In the genomic region with DNA sequence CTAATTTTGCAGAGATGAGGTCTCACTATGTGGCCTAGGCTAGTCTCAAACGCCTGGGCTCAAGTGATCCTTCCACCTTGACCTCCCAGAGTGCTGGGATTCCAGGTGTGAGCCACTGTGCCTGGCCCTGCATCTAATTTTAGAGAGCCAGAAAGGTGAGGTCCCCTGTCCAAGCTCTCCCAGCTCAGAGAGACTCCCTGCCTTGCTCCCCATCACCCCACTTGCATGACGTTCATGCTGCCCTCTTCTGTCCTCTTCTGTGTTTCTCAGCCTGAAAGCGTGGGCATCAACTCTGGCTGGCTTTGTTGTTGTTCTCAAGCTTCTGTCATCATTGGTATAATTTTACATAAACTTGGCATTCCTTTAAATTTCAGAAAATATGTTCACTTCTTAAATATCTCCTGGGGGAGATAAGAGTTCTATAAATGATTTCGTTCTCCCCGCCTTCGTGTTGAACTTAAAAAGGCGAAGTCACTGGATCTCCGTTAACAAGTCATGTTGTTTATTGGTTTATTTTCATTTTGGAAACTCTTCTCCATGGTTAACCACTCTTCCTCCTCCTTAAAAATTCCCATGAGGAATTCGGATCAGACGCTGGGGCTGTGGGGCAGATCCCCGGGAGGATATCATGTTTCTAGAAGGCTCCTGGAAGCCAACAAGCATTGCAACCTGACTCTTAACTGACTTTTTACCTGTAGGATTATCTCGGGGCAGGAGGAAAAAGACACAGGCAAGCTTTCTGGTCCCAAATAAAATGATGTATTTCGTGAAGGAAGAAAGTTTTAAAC, we compare ENCODE assay signal across 11 cellular contexts. TPM values are rescaled to one million over a fixed set of nuclear protein-coding genes. Genes with fewer than 3 reads are reported as not detected.
DNase-seq lines count a peak whose midpoint lies in the region; ATAC-seq, FAIRE-seq and TF ChIP-seq lines count a peak whose summit lies in the region.
"Had no signal": no experiment of that assay in that cellular context is flagged by ENCODE, and none has a peak within 500 bp of the region (broad histone marks: within the 10 kb centered on the region; RNA-seq: fewer than 3 reads in every experiment).

No MANE protein-coding gene starts in this region.

- FAIRE-seq in kidney (lab: Jason Lieb, UNC), result no peak

- H3K9me3 ChIP-seq in cardiac muscle cell (ENCODE audit: low read depth) (no peaks in the 10 kb centered on the region), right cardiac atrium (ENCODE audit: control insufficient read depth, low read length) (no peaks in the 10 kb centered on the region), kidney (ENCODE audit: control insufficient read depth in 1 of 2, low read length in 2 of 2) (no peaks in the 10 kb centered on the region)
- H3K9me3 ChIP-seq: thoracic aorta had no signal

- no peaks in the 10 kb centered on the region for H3K27me3 ChIP-seq in cardiac muscle cell
- no peaks in the 10 kb centered on the region for H3K27me3 ChIP-seq in right cardiac atrium (ENCODE audit: control insufficient read depth, insufficient read depth)

- no peak overlapping the region for H3K9ac ChIP-seq in kidney (ENCODE audit: low read length in 2 of 2)

- no peak for ATAC-seq in right cardiac atrium
- peak; percentile 52; the same call in 1 of the 3 replicates for ATAC-seq in SK-N-SH treated with all-trans-retinoic acid at 6 μM for 48 hours

- WGBS in right cardiac atrium, result 55% methylated on average over 13 of the region's 13 CpGs

- DNase-seq in cardiac muscle cell (ENCODE audit: low read depth in 1 of 2, low spot score in 1 of 2), result no peak
- no peak for DNase-seq in right cardiac atrium
- peak; percentile 78 for DNase-seq in left kidney (ENCODE audit: low read depth, low spot score)
- no peak for DNase-seq in SHP77 (lab: John Stamatoyannopoulos, UW)
- no peak for DNase-seq in kidney
- DNase-seq in NK-92 treated with Interleukin-12 subunit alpha and Interleukin-12 subunit beta, amount 100 ng/mL, for 24 hours (lab: John Stamatoyannopoulos, UW), result no peak
- no peak for DNase-seq in activated CD4-positive, alpha-beta T cell treated with anti-CD3 and anti-CD28 coated beads for 48 hours
- DNase-seq: activated naive CD4-positive, alpha-beta T cell; DMS53 had no signal

- H3K4me3 ChIP-seq in cardiac muscle cell, result no peak overlapping the region
- no peak overlapping the region for H3K4me3 ChIP-seq in right cardiac atrium (ENCODE audit: low read length)
- no peak overlapping the region for H3K4me3 ChIP-seq in kidney (ENCODE audit: low read length in 2 of 2)
- H3K4me3 ChIP-seq: thoracic aorta had no signal

- H3K4me1 ChIP-seq in cardiac muscle cell (ENCODE audit: low read depth) (peaks cover 14% of the 10 kb centered on the region), right cardiac atrium (ENCODE audit: control insufficient read depth, insufficient read depth, low read length) (no peaks in the 10 kb centered on the region), kidney (ENCODE audit: control insufficient read depth in 1 of 2, insufficient read depth in 1 of 2, low read depth in 1 of 2, low read length in 2 of 2) (peaks cover 3 to 13% of the 10 kb centered on the region in 2 donors)

- TF ChIP-seq CTCF in cardiac muscle cell (IDR thresholded peaks at IDR 0.05; ENCODE audit: low read depth, low read length), result peak; percentile 14
- no peak for TF ChIP-seq CTCF in kidney (IDR thresholded peaks at IDR 0.05; ENCODE audit: borderline replicate concordance, extremely low read depth, insufficient read depth)

- H3K36me3 ChIP-seq in cardiac muscle cell (no peaks in the 10 kb centered on the region), kidney (ENCODE audit: control insufficient read depth in 1 of 2, insufficient read depth in 2 of 2, low read length in 2 of 2) (no peaks in the 10 kb centered on the region)
- H3K36me3 ChIP-seq: thoracic aorta had no signal

- no peak overlapping the region for H3K27ac ChIP-seq in cardiac muscle cell
- no peak overlapping the region for H3K27ac ChIP-seq in right cardiac atrium (ENCODE audit: low read length)
- H3K27ac ChIP-seq in kidney (ENCODE audit: low read depth in 2 of 2, low read length in 2 of 2), result no peak overlapping the region
- H3K27ac ChIP-seq: thoracic aorta had no signal

- intact Hi-C loops in right cardiac atrium (cut with DNase I), result loop anchor here in 2 of 4 donors (10.0 kb wide), 2 partner anchors 53 to 93 kb away; no protein-coding TSS in a partner anchor
- intact Hi-C loops in kidney (cut with DNase I), result no loop called here

TF ChIP-seq in SK-N-SH treated with all-trans-retinoic acid at 6 μM for 48 hours, 23 proteins besides CTCF, POLR2A, EP300 and RAD21 (continues in another document):
- TF ChIP-seq CSDC2 (CRISPR knock-in tag; IDR thresholded peaks at IDR 0.05) (no peak), OSR1 (CRISPR knock-in tag; IDR thresholded peaks at IDR 0.05) (no peak), ARNTL (CRISPR knock-in tag; IDR thresholded peaks at IDR 0.05; ENCODE audit: borderline replicate concordance, low read depth) (no peak), SNAI2 (CRISPR knock-in tag; IDR thresholded peaks at IDR 0.05) (no peak), ZNF8 (CRISPR knock-in tag; IDR thresholded peaks at IDR 0.05) (no peak), RARB (CRISPR knock-in tag; IDR thresholded peaks at IDR 0.05) (no peak), ZFP30 (CRISPR knock-in tag; IDR thresholded peaks at IDR 0.05) (no peak), PPARA (CRISPR knock-in tag; IDR thresholded peaks at IDR 0.05; ENCODE audit: borderline replicate concordance) (no peak), BACH2 (CRISPR knock-in tag; IDR thresholded peaks at IDR 0.05; ENCODE audit: borderline replicate concordance) (no peak), GLIS3 (CRISPR knock-in tag; IDR thresholded peaks at IDR 0.05) (no peak)
- TF ChIP-seq, protein P1, sequence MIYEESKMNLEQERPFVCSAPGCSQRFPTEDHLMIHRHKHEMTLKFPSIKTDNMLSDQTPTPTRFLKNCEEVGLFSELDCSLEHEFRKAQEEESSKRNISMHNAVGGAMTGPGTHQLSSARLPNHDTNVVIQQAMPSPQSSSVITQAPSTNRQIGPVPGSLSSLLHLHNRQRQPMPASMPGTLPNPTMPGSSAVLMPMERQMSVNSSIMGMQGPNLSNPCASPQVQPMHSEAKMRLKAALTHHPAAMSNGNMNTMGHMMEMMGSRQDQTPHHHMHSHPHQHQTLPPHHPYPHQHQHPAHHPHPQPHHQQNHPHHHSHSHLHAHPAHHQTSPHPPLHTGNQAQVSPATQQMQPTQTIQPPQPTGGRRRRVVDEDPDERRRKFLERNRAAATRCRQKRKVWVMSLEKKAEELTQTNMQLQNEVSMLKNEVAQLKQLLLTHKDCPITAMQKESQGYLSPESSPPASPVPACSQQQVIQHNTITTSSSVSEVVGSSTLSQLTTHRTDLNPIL (CRISPR knock-in tag; IDR thresholded peaks at IDR 0.05; ENCODE audit: low read depth), result no peak
- TF ChIP-seq, protein P2, sequence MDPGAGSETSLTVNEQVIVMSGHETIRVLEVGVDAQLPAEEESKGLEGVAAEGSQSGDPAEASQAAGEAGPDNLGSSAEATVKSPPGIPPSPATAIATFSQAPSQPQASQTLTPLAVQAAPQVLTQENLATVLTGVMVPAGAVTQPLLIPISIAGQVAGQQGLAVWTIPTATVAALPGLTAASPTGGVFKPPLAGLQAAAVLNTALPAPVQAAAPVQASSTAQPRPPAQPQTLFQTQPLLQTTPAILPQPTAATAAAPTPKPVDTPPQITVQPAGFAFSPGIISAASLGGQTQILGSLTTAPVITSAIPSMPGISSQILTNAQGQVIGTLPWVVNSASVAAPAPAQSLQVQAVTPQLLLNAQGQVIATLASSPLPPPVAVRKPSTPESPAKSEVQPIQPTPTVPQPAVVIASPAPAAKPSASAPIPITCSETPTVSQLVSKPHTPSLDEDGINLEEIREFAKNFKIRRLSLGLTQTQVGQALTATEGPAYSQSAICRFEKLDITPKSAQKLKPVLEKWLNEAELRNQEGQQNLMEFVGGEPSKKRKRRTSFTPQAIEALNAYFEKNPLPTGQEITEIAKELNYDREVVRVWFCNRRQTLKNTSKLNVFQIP (CRISPR knock-in tag; IDR thresholded peaks at IDR 0.05; ENCODE audit: borderline replicate concordance, low read depth), result no peak
- TF ChIP-seq, protein P3, sequence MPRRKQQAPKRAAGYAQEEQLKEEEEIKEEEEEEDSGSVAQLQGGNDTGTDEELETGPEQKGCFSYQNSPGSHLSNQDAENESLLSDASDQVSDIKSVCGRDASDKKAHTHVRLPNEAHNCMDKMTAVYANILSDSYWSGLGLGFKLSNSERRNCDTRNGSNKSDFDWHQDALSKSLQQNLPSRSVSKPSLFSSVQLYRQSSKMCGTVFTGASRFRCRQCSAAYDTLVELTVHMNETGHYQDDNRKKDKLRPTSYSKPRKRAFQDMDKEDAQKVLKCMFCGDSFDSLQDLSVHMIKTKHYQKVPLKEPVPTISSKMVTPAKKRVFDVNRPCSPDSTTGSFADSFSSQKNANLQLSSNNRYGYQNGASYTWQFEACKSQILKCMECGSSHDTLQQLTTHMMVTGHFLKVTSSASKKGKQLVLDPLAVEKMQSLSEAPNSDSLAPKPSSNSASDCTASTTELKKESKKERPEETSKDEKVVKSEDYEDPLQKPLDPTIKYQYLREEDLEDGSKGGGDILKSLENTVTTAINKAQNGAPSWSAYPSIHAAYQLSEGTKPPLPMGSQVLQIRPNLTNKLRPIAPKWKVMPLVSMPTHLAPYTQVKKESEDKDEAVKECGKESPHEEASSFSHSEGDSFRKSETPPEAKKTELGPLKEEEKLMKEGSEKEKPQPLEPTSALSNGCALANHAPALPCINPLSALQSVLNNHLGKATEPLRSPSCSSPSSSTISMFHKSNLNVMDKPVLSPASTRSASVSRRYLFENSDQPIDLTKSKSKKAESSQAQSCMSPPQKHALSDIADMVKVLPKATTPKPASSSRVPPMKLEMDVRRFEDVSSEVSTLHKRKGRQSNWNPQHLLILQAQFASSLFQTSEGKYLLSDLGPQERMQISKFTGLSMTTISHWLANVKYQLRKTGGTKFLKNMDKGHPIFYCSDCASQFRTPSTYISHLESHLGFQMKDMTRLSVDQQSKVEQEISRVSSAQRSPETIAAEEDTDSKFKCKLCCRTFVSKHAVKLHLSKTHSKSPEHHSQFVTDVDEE (CRISPR knock-in tag; IDR thresholded peaks at IDR 0.05), result no peak

RNA-seq across cellular contexts. Expression of a gene that starts 13.2 kb away (rescaled TPM):
- 15.5 and 20.0 TPM in 2 replicates for total RNA-seq in cardiac muscle cell
- polyA plus RNA-seq in cardiac muscle cell, result 10.2 and 20.4 TPM in 2 replicates
- total RNA-seq in right cardiac atrium, result 1 to 10 TPM; 2.5 to 5.2 (median 3.5) TPM
- 0.93 TPM for polyA plus RNA-seq in right cardiac atrium
- total RNA-seq in kidney, result 72.0 TPM
- polyA plus RNA-seq in kidney (ENCODE audit: insufficient read depth, low read depth, low replicate concordance), result 9.2 TPM

RNA-seq across cellular contexts. Expression of a gene that starts 26.8 kb away (rescaled TPM):
- total RNA-seq in cardiac muscle cell (3.0 and 3.8 TPM in 2 replicates), right cardiac atrium (1 to 10 TPM; 2.1 to 6.9 (median 2.9) TPM), kidney (14.6 TPM)
- polyA plus RNA-seq in cardiac muscle cell (0.91 and 4.8 TPM in 2 replicates), right cardiac atrium (12.9 TPM), kidney (ENCODE audit: insufficient read depth, low read depth, low replicate concordance) (10.5 TPM)
